Comparison of ENCODE assay signal across 11 cellular contexts in the genomic region with DNA sequence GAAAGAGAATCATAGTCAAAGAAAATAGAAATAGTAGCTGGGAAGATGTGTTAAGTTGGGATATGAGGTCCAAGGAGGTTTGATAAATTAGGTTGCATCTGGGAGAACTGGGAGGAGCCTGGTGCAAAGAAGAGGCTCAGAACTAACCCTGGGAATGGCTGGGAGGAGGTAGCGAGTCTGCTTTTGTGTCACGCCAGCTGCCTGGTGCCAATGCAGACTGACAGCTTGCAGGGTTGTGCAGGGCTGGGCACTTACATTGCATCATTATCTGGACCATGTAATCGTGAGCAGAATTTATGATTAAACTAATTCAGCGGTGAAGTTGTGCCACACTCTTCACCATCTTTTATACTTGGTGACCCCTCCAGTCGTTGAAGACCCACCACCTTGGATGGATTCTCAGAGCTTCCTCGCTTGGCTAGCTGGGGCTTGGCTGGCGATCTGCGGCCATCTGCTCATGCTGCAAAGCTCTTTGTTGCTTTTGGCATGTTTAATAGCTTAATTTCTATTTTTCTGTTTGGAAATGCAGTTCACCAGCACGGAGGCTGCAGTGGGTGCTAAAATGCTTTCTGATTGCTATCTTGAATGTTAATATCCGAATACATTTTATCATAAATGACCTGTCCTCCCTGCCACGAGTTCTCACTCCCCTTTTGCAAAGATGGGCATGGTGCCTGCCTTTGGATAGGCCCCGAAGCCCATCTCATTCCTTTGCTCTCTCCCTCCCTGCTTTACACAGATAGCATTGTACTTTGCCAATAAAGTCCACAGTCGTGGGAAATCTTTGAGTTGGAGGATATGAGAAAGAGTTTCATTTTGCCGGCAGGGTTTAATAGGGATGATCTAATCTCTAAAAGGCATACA.
DNase-seq lines count a peak whose midpoint lies in the region; ATAC-seq, FAIRE-seq and TF ChIP-seq lines count a peak whose summit lies in the region.
"Had no signal": no experiment of that assay in that cellular context is flagged by ENCODE, and none has a peak within 500 bp of the region (broad histone marks: within the 10 kb centered on the region; RNA-seq: fewer than 3 reads in every experiment).

No MANE protein-coding gene starts in this region.

- no peaks in the 10 kb centered on the region for H3K9me2 ChIP-seq in MM.1S (replicated peaks; ENCODE audit: insufficient read depth, low read length)

- DNase-seq in AG08395 (ENCODE audit: low spot score) (peak; percentile 42), MM.1S (no peak), cerebellar nuclear complex (lab: John Stamatoyannopoulos, UW) (peak; percentile 54 to 85), mesothelial cell of epicardium (ENCODE audit: low spot score in 2 of 2, unreplicated experiment in 2 of 2) (no peak), frontal cortex (ENCODE audit: low spot score in 2 of 2) (no peak), SKM-1 treated with dmso at 0.1 percent for 144 hours (lab: John Stamatoyannopoulos, UW; ENCODE audit: unreplicated experiment) (no peak)
- DNase-seq: NCI-H2081 had no signal

- H3K79me2 ChIP-seq in MM.1S (ENCODE audit: low read length) = no peaks in the 10 kb centered on the region

- no peaks in the 10 kb centered on the region for H3K9me3 ChIP-seq in MM.1S (replicated peaks; ENCODE audit: insufficient read depth, low read length)

- H3K27me3 Mint-ChIP-seq in mesothelial cell of epicardium (ENCODE audit: low read depth) = peaks cover 5% of the 10 kb centered on the region

- peaks cover 26% of the 10 kb centered on the region for H3K4me1 Mint-ChIP-seq in mesothelial cell of epicardium

- H3K36me3 Mint-ChIP-seq in mesothelial cell of epicardium = no peaks in the 10 kb centered on the region
- H3K36me3 Mint-ChIP-seq: stimulated activated effector memory CD8-positive, alpha-beta T cell treated with anti-CD3 and anti-CD28 coated beads, Interleukin-12 subunit alpha, Interleukin-12 subunit beta, amount 100 ng/mL, for 72 hours had no signal

- H3K9me3 Mint-ChIP-seq in mesothelial cell of epicardium = no peaks in the 10 kb centered on the region
- H3K9me3 Mint-ChIP-seq: stimulated activated effector memory CD8-positive, alpha-beta T cell treated with anti-CD3 and anti-CD28 coated beads, Interleukin-12 subunit alpha, Interleukin-12 subunit beta, amount 100 ng/mL, for 72 hours had no signal

- H3K27me3 ChIP-seq in MM.1S (replicated peaks; ENCODE audit: insufficient read depth, low read length) = no peaks in the 10 kb centered on the region

- ATAC-seq in HG02973 (IDR thresholded peaks at IDR 0.05; ENCODE audit: unreplicated experiment) (no peak), HG03342 (IDR thresholded peaks at IDR 0.05; ENCODE audit: unreplicated experiment) (no peak)
- ATAC-seq: stimulated activated effector memory CD8-positive, alpha-beta T cell treated with anti-CD3 and anti-CD28 coated beads, Interleukin-12 subunit alpha, Interleukin-12 subunit beta, amount 100 ng/mL, for 72 hours had no signal

- H3K4me1 ChIP-seq in MM.1S (ENCODE audit: low read length) = peaks cover 48% of the 10 kb centered on the region

- H2AFZ ChIP-seq in MM.1S (ENCODE audit: low read length) = no peak overlapping the region

- FAIRE-seq in frontal cortex (lab: Jason Lieb, UNC) = no peak

- no peak overlapping the region for H3K27ac ChIP-seq in MM.1S (ENCODE audit: low read length)
- H3K27ac ChIP-seq: RWPE1 had no signal

- H3F3A ChIP-seq in MM.1S (ENCODE audit: insufficient read depth, low read length) = peaks cover 17% of the 10 kb centered on the region

- H3K4me2 ChIP-seq in MM.1S (ENCODE audit: low read depth, low read length) = peak overlapping the region; percentile 34; the same call in 1 of the 2 replicates

- no peaks in the 10 kb centered on the region for H3K36me3 ChIP-seq in MM.1S (replicated peaks; ENCODE audit: insufficient read depth, low read length)

- no peak for TF ChIP-seq CTCF in MM.1S (IDR thresholded peaks at IDR 0.05; ENCODE audit: low read length)
- no peak for TF ChIP-seq CTCF in mesothelial cell of epicardium (IDR thresholded peaks at IDR 0.05; ENCODE audit: unreplicated experiment)

- no peak overlapping the region for H3K9ac ChIP-seq in MM.1S (ENCODE audit: low read length)

- H3K27ac Mint-ChIP-seq in mesothelial cell of epicardium = peak overlapping the region; percentile 39
- H3K27ac Mint-ChIP-seq: stimulated activated effector memory CD8-positive, alpha-beta T cell treated with anti-CD3 and anti-CD28 coated beads, Interleukin-12 subunit alpha, Interleukin-12 subunit beta, amount 100 ng/mL, for 72 hours had no signal

- H3K4me3 Mint-ChIP-seq in mesothelial cell of epicardium = no peak overlapping the region
- H3K4me3 Mint-ChIP-seq: stimulated activated effector memory CD8-positive, alpha-beta T cell treated with anti-CD3 and anti-CD28 coated beads, Interleukin-12 subunit alpha, Interleukin-12 subunit beta, amount 100 ng/mL, for 72 hours had no signal

- H4K20me1 ChIP-seq in MM.1S (ENCODE audit: insufficient read depth, low read length) = no peaks in the 10 kb centered on the region

- no peak overlapping the region for H3K4me3 ChIP-seq in MM.1S (ENCODE audit: low read length)

Comparison
In these comparisons a context has a peak if more than half of its experiments do, and no peak if none do; other contexts are left out.
1. DNase-seq: peak in AG08395 (single experiment) and cerebellar nuclear complex (2 of 2); none in MM.1S (single experiment), mesothelial cell of epicardium (0 of 2), frontal cortex (0 of 2) and SKM-1 treated with dmso at 0.1 percent for 144 hours (single experiment).